In genomic region chr1:36477615-36478014, GRCh38 we compare ENCODE assay signal across 2 cellular contexts. TPM values are rescaled to one million over a fixed set of nuclear protein-coding genes. Genes with fewer than 3 reads are reported as not detected.
"Had no signal": no experiment of that assay in that cellular context is flagged by ENCODE, and none has a peak within 500 bp of the region (broad histone marks: within the 10 kb centered on the region; RNA-seq: fewer than 3 reads in every experiment).

No MANE protein-coding gene starts in this region.

RNA-seq across cellular contexts. Expression of gene CSF3R, which starts 5.1 kb away (rescaled TPM):
- total RNA-seq: osteocyte had no signal
- polyA plus RNA-seq: neural cell had no signal
